Comparison of ENCODE assay signal across 18 cellular contexts in genomic region chr17:40159456-40159855, GRCh38. TPM values are rescaled to one million over a fixed set of nuclear protein-coding genes. Genes with fewer than 3 reads are reported as not detected.
A peak's percentile ranks its signal among the peaks of the same experiment; 100 is the strongest.
DNase-seq lines count a peak whose midpoint lies in the region; ATAC-seq and TF ChIP-seq lines count a peak whose summit lies in the region.
"Had no signal": no experiment of that assay in that cellular context is flagged by ENCODE, and none has a peak within 500 bp of the region (broad histone marks: within the 10 kb centered on the region; RNA-seq: fewer than 3 reads in every experiment).

No MANE protein-coding gene starts in this region.

- CTCF ChIA-PET in HEK293T (lab: Yijun Ruan, JAX) = no interaction called here
- CTCF ChIA-PET in activated CD4-positive, alpha-beta memory T cell treated with anti-CD3 and anti-CD28 coated beads for 36 hours (lab: Charles Lee) = interaction anchor here (1.0 to 4.6 kb wide), 3 partner anchors 8 to 245 kb away, joined by 3 to 35 read pairs (median 5); no protein-coding TSS in a partner anchor

- no peaks in the 10 kb centered on the region for H3K27me3 ChIP-seq in esophagus squamous epithelium
- H3K27me3 ChIP-seq: BLaER1 had no signal

- WGBS in esophagus squamous epithelium, 2 donors = 89 to 90% methylated on average over 6 of the region's 6 CpGs

- intact Hi-C loops in esophagus squamous epithelium (cut with DNase I) = no loop called here
- intact Hi-C loops in activated CD4-positive, alpha-beta memory T cell treated with anti-CD3 and anti-CD28 coated beads for 36 hours (cut with micrococcal nuclease) = no loop called here

- H3K9me3 Mint-ChIP-seq in activated naive CD8-positive, alpha-beta T cell treated with anti-CD3 and anti-CD28 coated beads for 36 hours = no peaks in the 10 kb centered on the region
- H3K9me3 Mint-ChIP-seq in activated naive CD8-positive, alpha-beta T cell treated with anti-CD3 and anti-CD28 coated beads, Interleukin-2, amount 50 U/mL, for 24 hours = no peaks in the 10 kb centered on the region
- no peaks in the 10 kb centered on the region for H3K9me3 Mint-ChIP-seq in activated CD4-positive, alpha-beta memory T cell treated with anti-CD3 and anti-CD28 coated beads for 36 hours
- H3K9me3 Mint-ChIP-seq: CD4-positive, alpha-beta memory T cell had no signal

- peak overlapping the region; percentile 29 for H3K27ac Mint-ChIP-seq in activated naive CD8-positive, alpha-beta T cell treated with anti-CD3 and anti-CD28 coated beads for 36 hours
- no peak overlapping the region for H3K27ac Mint-ChIP-seq in activated naive CD8-positive, alpha-beta T cell treated with anti-CD3 and anti-CD28 coated beads, Interleukin-2, amount 50 U/mL, for 24 hours
- no peak overlapping the region for H3K27ac Mint-ChIP-seq in activated CD4-positive, alpha-beta memory T cell treated with anti-CD3 and anti-CD28 coated beads for 36 hours

- H3K4me3 ChIP-seq in esophagus squamous epithelium = no peak overlapping the region
- H3K4me3 ChIP-seq: BLaER1 had no signal

- no peak overlapping the region for H3K4me3 Mint-ChIP-seq in activated naive CD8-positive, alpha-beta T cell treated with anti-CD3 and anti-CD28 coated beads for 36 hours
- H3K4me3 Mint-ChIP-seq in activated naive CD8-positive, alpha-beta T cell treated with anti-CD3 and anti-CD28 coated beads, Interleukin-2, amount 50 U/mL, for 24 hours = no peak overlapping the region
- H3K4me3 Mint-ChIP-seq in activated CD4-positive, alpha-beta memory T cell treated with anti-CD3 and anti-CD28 coated beads for 36 hours = no peak overlapping the region
- H3K4me3 Mint-ChIP-seq: CD14-positive monocyte; CD4-positive, alpha-beta memory T cell had no signal

- H3K4me1 ChIP-seq in esophagus squamous epithelium = peaks cover 0 to 14% (median 7%) of the 10 kb centered on the region in 3 donors
- H3K4me1 ChIP-seq: BLaER1 had no signal

- H3K27me3 Mint-ChIP-seq in activated naive CD8-positive, alpha-beta T cell treated with anti-CD3 and anti-CD28 coated beads for 36 hours = no peaks in the 10 kb centered on the region
- no peaks in the 10 kb centered on the region for H3K27me3 Mint-ChIP-seq in activated naive CD8-positive, alpha-beta T cell treated with anti-CD3 and anti-CD28 coated beads, Interleukin-2, amount 50 U/mL, for 24 hours
- H3K27me3 Mint-ChIP-seq in activated CD4-positive, alpha-beta memory T cell treated with anti-CD3 and anti-CD28 coated beads for 36 hours = no peaks in the 10 kb centered on the region
- H3K27me3 Mint-ChIP-seq: CD4-positive, alpha-beta memory T cell had no signal

- H3K36me3 ChIP-seq in esophagus squamous epithelium = peaks cover 26 to 85% (median 31%) of the 10 kb centered on the region in 3 donors

- H3K36me3 Mint-ChIP-seq in activated naive CD8-positive, alpha-beta T cell treated with anti-CD3 and anti-CD28 coated beads for 36 hours = peaks cover 21% of the 10 kb centered on the region
- peaks cover 39% of the 10 kb centered on the region for H3K36me3 Mint-ChIP-seq in activated naive CD8-positive, alpha-beta T cell treated with anti-CD3 and anti-CD28 coated beads, Interleukin-2, amount 50 U/mL, for 24 hours (ENCODE audit: low read depth)
- H3K36me3 Mint-ChIP-seq in activated CD4-positive, alpha-beta memory T cell treated with anti-CD3 and anti-CD28 coated beads for 36 hours = peaks cover 29% of the 10 kb centered on the region

- no peak for ATAC-seq in activated naive CD8-positive, alpha-beta T cell treated with anti-CD3 and anti-CD28 coated beads, Interleukin-2, amount 50 U/mL, for 24 hours
- ATAC-seq: HCT116 had no signal

- H3K9me3 ChIP-seq in esophagus squamous epithelium = no peaks in the 10 kb centered on the region
- H3K9me3 ChIP-seq: BLaER1 had no signal

- DNase-seq in activated naive CD8-positive, alpha-beta T cell treated with anti-CD3 and anti-CD28 coated beads for 36 hours = no peak
- DNase-seq in activated naive CD8-positive, alpha-beta T cell treated with anti-CD3 and anti-CD28 coated beads, Interleukin-2, amount 50 U/mL, for 24 hours = no peak
- no peak for DNase-seq in HEK293T (ENCODE audit: extremely low spot score)
- peak; percentile 43 for DNase-seq in mesenteric fat pad (ENCODE audit: low spot score)
- no peak for DNase-seq in esophagus squamous epithelium (lab: John Stamatoyannopoulos, UW)
- no peak for DNase-seq in activated CD4-positive, alpha-beta memory T cell treated with anti-CD3 and anti-CD28 coated beads for 36 hours
- no peak for DNase-seq in cerebellar cortex (ENCODE audit: low spot score)
- DNase-seq: 8988T; Calu3; CD4-positive, alpha-beta memory T cell; DMS79 treated with DMSO at 0.1 percent for 48 hours; GF-D8; GOT3; H7 had no signal

- POLR2A ChIA-PET in HEK293T (lab: Yijun Ruan, JAX) = no interaction called here
- POLR2A ChIA-PET in activated CD4-positive, alpha-beta memory T cell treated with anti-CD3 and anti-CD28 coated beads for 36 hours (lab: Charles Lee) = no interaction called here

- no peak overlapping the region for H3K27ac ChIP-seq in esophagus squamous epithelium
- H3K27ac ChIP-seq: BLaER1, HL-60 had no signal

- peaks cover 7% of the 10 kb centered on the region for H3K4me1 Mint-ChIP-seq in activated naive CD8-positive, alpha-beta T cell treated with anti-CD3 and anti-CD28 coated beads for 36 hours
- peaks cover 17% of the 10 kb centered on the region for H3K4me1 Mint-ChIP-seq in activated naive CD8-positive, alpha-beta T cell treated with anti-CD3 and anti-CD28 coated beads, Interleukin-2, amount 50 U/mL, for 24 hours
- H3K4me1 Mint-ChIP-seq in activated CD4-positive, alpha-beta memory T cell treated with anti-CD3 and anti-CD28 coated beads for 36 hours (ENCODE audit: low read depth) = peaks cover 31% of the 10 kb centered on the region

- no peak for TF ChIP-seq POLR2A in esophagus squamous epithelium (IDR thresholded peaks at IDR 0.05)

- TF ChIP-seq CTCF in esophagus squamous epithelium (IDR thresholded peaks at IDR 0.05) = no peak

TF ChIP-seq in HEK293T, 16 proteins besides CTCF, POLR2A, EP300 and RAD21:
- peak; percentile 13; the same call in 1 of the 2 replicates for TF ChIP-seq ZNF384 (IDR thresholded peaks at IDR 0.05)
- TF ChIP-seq SUZ12 (IDR thresholded peaks at IDR 0.05) = no peak

RNA-seq across cellular contexts. Expression of gene RAPGEFL1, which starts 17.8 kb away (rescaled TPM):
- 1 to 10 TPM; 4.3 to 5.1 TPM for total RNA-seq in activated naive CD8-positive, alpha-beta T cell treated with anti-CD3 and anti-CD28 coated beads for 36 hours
- total RNA-seq in mesenteric fat pad (10.1 TPM), esophagus squamous epithelium (100 to 1,000 TPM in 3 of 4 donors, 10 to 100 TPM in 1; 70.1 to 182 (median 144) TPM)
- total RNA-seq in activated CD4-positive, alpha-beta memory T cell treated with anti-CD3 and anti-CD28 coated beads for 36 hours = 1 to 10 TPM; 4.9 to 6.1 TPM

RNA-seq across cellular contexts. Expression of gene CASC3, which starts 19.1 kb away (rescaled TPM):
- 10 to 100 TPM; 74.5 to 77.0 TPM for total RNA-seq in activated naive CD8-positive, alpha-beta T cell treated with anti-CD3 and anti-CD28 coated beads for 36 hours
- 84.4 TPM for total RNA-seq in mesenteric fat pad
- total RNA-seq in esophagus squamous epithelium = 10 to 100 TPM; 23.7 to 62.6 (median 27.8) TPM
- 100 to 1,000 TPM in 1 of 2 experiments, 10 to 100 TPM in 1; 96.1 to 102 TPM for total RNA-seq in activated CD4-positive, alpha-beta memory T cell treated with anti-CD3 and anti-CD28 coated beads for 36 hours

RNA-seq across cellular contexts. Expression of gene MSL1, which starts 37.7 kb away (rescaled TPM):
- total RNA-seq in activated naive CD8-positive, alpha-beta T cell treated with anti-CD3 and anti-CD28 coated beads for 36 hours = 10 to 100 TPM; 62.7 to 66.7 TPM
- total RNA-seq in mesenteric fat pad (77.0 TPM), esophagus squamous epithelium (10 to 100 TPM; 41.5 to 59.9 (median 51.5) TPM)
- total RNA-seq in activated CD4-positive, alpha-beta memory T cell treated with anti-CD3 and anti-CD28 coated beads for 36 hours = 10 to 100 TPM; 77.9 to 80.6 TPM

RNA-seq across cellular contexts. Expression of gene NR1D1, which starts 59.1 kb away (rescaled TPM):
- total RNA-seq in activated naive CD8-positive, alpha-beta T cell treated with anti-CD3 and anti-CD28 coated beads for 36 hours = 1 to 10 TPM; 4.8 to 5.8 TPM
- total RNA-seq in mesenteric fat pad (15.5 TPM), esophagus squamous epithelium (10 to 100 TPM in 1 of 4 donors, 1 to 10 TPM in 3; 3.8 to 16.4 (median 5.4) TPM)
- total RNA-seq in activated CD4-positive, alpha-beta memory T cell treated with anti-CD3 and anti-CD28 coated beads for 36 hours = 1 to 10 TPM; 6.7 to 7.3 TPM

RNA-seq across cellular contexts. Expression of gene WIPF2, which starts 59.6 kb away (rescaled TPM):
- total RNA-seq in activated naive CD8-positive, alpha-beta T cell treated with anti-CD3 and anti-CD28 coated beads for 36 hours = 10 to 100 TPM; 15.7 to 17.4 TPM
- total RNA-seq in mesenteric fat pad = 29.5 TPM
- 10 to 100 TPM in 3 of 4 donors, 1 to 10 TPM in 1; 9.8 to 13.8 (median 11.2) TPM for total RNA-seq in esophagus squamous epithelium
- 10 to 100 TPM; 19.0 to 20.6 TPM for total RNA-seq in activated CD4-positive, alpha-beta memory T cell treated with anti-CD3 and anti-CD28 coated beads for 36 hours
